Comparison of ENCODE assay signal across 18 cellular contexts in genomic region chr2:187956906-187957534, GRCh38.
DNase-seq lines count a peak whose midpoint lies in the region; ATAC-seq, FAIRE-seq and TF ChIP-seq lines count a peak whose summit lies in the region.
"Had no signal": no experiment of that assay in that cellular context is flagged by ENCODE, and none has a peak within 500 bp of the region (broad histone marks: within the 10 kb centered on the region; RNA-seq: fewer than 3 reads in every experiment).

No MANE protein-coding gene starts in this region.

- H3K9me3 Mint-ChIP-seq in nephron = peaks cover 7% of the 10 kb centered on the region
- peaks cover 4% of the 10 kb centered on the region for H3K9me3 Mint-ChIP-seq in activated CD4-positive, alpha-beta T cell treated with anti-CD3 and anti-CD28 coated beads, Interleukin-2, amount 10 ng/mL, durations not matched to agents 24 days and 14 days

- H3K36me3 ChIP-seq in ascending aorta (no peaks in the 10 kb centered on the region), left ventricle myocardium inferior (no peaks in the 10 kb centered on the region)

- CTCF ChIA-PET in A549 (lab: Yijun Ruan, JAX) = no interaction called here

- no peaks in the 10 kb centered on the region for H3K4me1 Mint-ChIP-seq in nephron
- H3K4me1 Mint-ChIP-seq in activated CD4-positive, alpha-beta T cell treated with anti-CD3 and anti-CD28 coated beads, Interleukin-2, amount 10 ng/mL, durations not matched to agents 24 days and 14 days = no peaks in the 10 kb centered on the region

- DNase-seq in A549 (ENCODE audit: low read depth in 1 of 2, low spot score in 1 of 2) (no peak), ascending aorta (ENCODE audit: low spot score in 2 of 2) (no peak), hepatic stellate cell (ENCODE audit: low spot score) (peak; percentile 8), NCI-H446 treated with DMSO at 0.1 percent for 48 hours (lab: John Stamatoyannopoulos, UW) (no peak), left ventricle myocardium inferior (no peak)
- DNase-seq in activated CD4-positive, alpha-beta T cell treated with anti-CD3 and anti-CD28 coated beads, Interleukin-2, amount 10 ng/mL, durations not matched to agents 24 days and 14 days = no peak
- DNase-seq: 8988T; COR-L47; DMS153; H9; NCI-H1436; NCI-H2029 treated with DMSO at 0.1 percent for 48 hours; NCI-H524 treated with DMSO at 0.1 percent for 48 hours; NK-92 treated with Interleukin-12 subunit alpha and Interleukin-12 subunit beta, amount 100 ng/mL, for 24 hours; OCI-M1 had no signal

- no peaks in the 10 kb centered on the region for H3K27me3 ChIP-seq in ascending aorta
- no peaks in the 10 kb centered on the region for H3K27me3 ChIP-seq in left ventricle myocardium inferior (ENCODE audit: low read depth)

- no peaks in the 10 kb centered on the region for H3K36me3 Mint-ChIP-seq in nephron (ENCODE audit: low read depth)
- no peaks in the 10 kb centered on the region for H3K36me3 Mint-ChIP-seq in activated CD4-positive, alpha-beta T cell treated with anti-CD3 and anti-CD28 coated beads, Interleukin-2, amount 10 ng/mL, durations not matched to agents 24 days and 14 days (ENCODE audit: low read depth)
- H3K36me3 Mint-ChIP-seq: CD14-positive monocyte had no signal

- no peak for TF ChIP-seq EP300 in A549 (IDR thresholded peaks at IDR 0.05)

- intact Hi-C loops in ascending aorta (cut with DNase I) (loop anchor here (5.0 kb wide), 1 partner anchor 335 kb away; the partner anchor contains the start of gene GULP1), left ventricle myocardium inferior (cut with micrococcal nuclease) (no loop called here)
- intact Hi-C loops in activated CD4-positive, alpha-beta T cell treated with anti-CD3 and anti-CD28 coated beads, Interleukin-2, amount 10 ng/mL, durations not matched to agents 24 days and 14 days (cut with micrococcal nuclease) = no loop called here

- H3K9me3 ChIP-seq in A549 (no peaks in the 10 kb centered on the region), ascending aorta (no peaks in the 10 kb centered on the region), left ventricle myocardium inferior (replicated peaks) (peaks cover 7% of the 10 kb centered on the region)

- TF ChIP-seq CTCF in A549 (IDR thresholded peaks at IDR 0.05) (no peak), ascending aorta (IDR thresholded peaks at IDR 0.05) (no peak), nephron (IDR thresholded peaks at IDR 0.05; ENCODE audit: unreplicated experiment in 3 of 3) (no peak), left ventricle myocardium inferior (IDR thresholded peaks at IDR 0.05; ENCODE audit: borderline replicate concordance) (no peak)

- H3K27ac ChIP-seq in A549 = no peak overlapping the region
- peak overlapping the region; percentile 77 to 78 for H3K27ac ChIP-seq in ascending aorta
- H3K27ac ChIP-seq in left ventricle myocardium inferior (replicated peaks) = no peak overlapping the region

- no peaks in the 10 kb centered on the region for H3K27me3 Mint-ChIP-seq in nephron (ENCODE audit: low read depth)
- no peaks in the 10 kb centered on the region for H3K27me3 Mint-ChIP-seq in activated CD4-positive, alpha-beta T cell treated with anti-CD3 and anti-CD28 coated beads, Interleukin-2, amount 10 ng/mL, durations not matched to agents 24 days and 14 days

- H3K4me3 ChIP-seq in A549 = no peak overlapping the region
- H3K4me3 ChIP-seq in ascending aorta = peak overlapping the region in 1 of 2 donors; percentile 39
- no peak overlapping the region for H3K4me3 ChIP-seq in left ventricle myocardium inferior

- WGBS in A549 (ENCODE audit: missing lambda C conversion rate) = 69% methylated on average over 2 of the region's 2 CpGs

- TF ChIP-seq POLR2A in A549 (IDR thresholded peaks at IDR 0.05; ENCODE audit: low read length) = no peak

- FAIRE-seq in A549 (lab: Jason Lieb, UNC) = no peak

- no peaks in the 10 kb centered on the region for H3K4me1 ChIP-seq in A549
- peaks cover 0 to 3% of the 10 kb centered on the region in 2 donors for H3K4me1 ChIP-seq in ascending aorta
- no peaks in the 10 kb centered on the region for H3K4me1 ChIP-seq in left ventricle myocardium inferior

- no peak for TF ChIP-seq RAD21 in A549 (conservative IDR thresholded peaks at IDR 0.05 in 1 of 2, IDR thresholded peaks at IDR 0.05 in 1 of 2)

- no peak overlapping the region for H3K4me2 ChIP-seq in A549

- no peak overlapping the region for H3K4me3 Mint-ChIP-seq in nephron
- no peak overlapping the region for H3K4me3 Mint-ChIP-seq in activated CD4-positive, alpha-beta T cell treated with anti-CD3 and anti-CD28 coated beads, Interleukin-2, amount 10 ng/mL, durations not matched to agents 24 days and 14 days
- H3K4me3 Mint-ChIP-seq: CD14-positive monocyte, H9 had no signal

- H3K27ac Mint-ChIP-seq in nephron = peak overlapping the region; percentile 9 to 68 (median 53)
- no peak overlapping the region for H3K27ac Mint-ChIP-seq in activated CD4-positive, alpha-beta T cell treated with anti-CD3 and anti-CD28 coated beads, Interleukin-2, amount 10 ng/mL, durations not matched to agents 24 days and 14 days
- H3K27ac Mint-ChIP-seq: CD14-positive monocyte, H9 had no signal

- ATAC-seq in A549 = no peak
- ATAC-seq in HG03520 (IDR thresholded peaks at IDR 0.05; ENCODE audit: unreplicated experiment) = no peak

- POLR2A ChIA-PET in A549 (lab: Yijun Ruan, JAX) = no interaction called here

TF ChIP-seq in A549, 52 proteins besides CTCF, POLR2A, EP300 and RAD21:
- TF ChIP-seq MAFK (IDR thresholded peaks at IDR 0.05; ENCODE audit: partially characterized antibody) (peak; percentile 80), NFE2L2 (conservative IDR thresholded peaks at IDR 0.05; ENCODE audit: low read length) (0 out of 2 replicates have a peak, but pooled peaks have one; percentile 17)
- TF ChIP-seq, protein P1, sequence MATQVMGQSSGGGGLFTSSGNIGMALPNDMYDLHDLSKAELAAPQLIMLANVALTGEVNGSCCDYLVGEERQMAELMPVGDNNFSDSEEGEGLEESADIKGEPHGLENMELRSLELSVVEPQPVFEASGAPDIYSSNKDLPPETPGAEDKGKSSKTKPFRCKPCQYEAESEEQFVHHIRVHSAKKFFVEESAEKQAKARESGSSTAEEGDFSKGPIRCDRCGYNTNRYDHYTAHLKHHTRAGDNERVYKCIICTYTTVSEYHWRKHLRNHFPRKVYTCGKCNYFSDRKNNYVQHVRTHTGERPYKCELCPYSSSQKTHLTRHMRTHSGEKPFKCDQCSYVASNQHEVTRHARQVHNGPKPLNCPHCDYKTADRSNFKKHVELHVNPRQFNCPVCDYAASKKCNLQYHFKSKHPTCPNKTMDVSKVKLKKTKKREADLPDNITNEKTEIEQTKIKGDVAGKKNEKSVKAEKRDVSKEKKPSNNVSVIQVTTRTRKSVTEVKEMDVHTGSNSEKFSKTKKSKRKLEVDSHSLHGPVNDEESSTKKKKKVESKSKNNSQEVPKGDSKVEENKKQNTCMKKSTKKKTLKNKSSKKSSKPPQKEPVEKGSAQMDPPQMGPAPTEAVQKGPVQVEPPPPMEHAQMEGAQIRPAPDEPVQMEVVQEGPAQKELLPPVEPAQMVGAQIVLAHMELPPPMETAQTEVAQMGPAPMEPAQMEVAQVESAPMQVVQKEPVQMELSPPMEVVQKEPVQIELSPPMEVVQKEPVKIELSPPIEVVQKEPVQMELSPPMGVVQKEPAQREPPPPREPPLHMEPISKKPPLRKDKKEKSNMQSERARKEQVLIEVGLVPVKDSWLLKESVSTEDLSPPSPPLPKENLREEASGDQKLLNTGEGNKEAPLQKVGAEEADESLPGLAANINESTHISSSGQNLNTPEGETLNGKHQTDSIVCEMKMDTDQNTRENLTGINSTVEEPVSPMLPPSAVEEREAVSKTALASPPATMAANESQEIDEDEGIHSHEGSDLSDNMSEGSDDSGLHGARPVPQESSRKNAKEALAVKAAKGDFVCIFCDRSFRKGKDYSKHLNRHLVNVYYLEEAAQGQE (IDR thresholded peaks at IDR 0.05) = no peak
TF ChIP-seq in A549: peak in this region for 2.

Comparison
In these comparisons a context has a peak if more than half of its experiments do, and no peak if none do; other contexts are left out.
1. H3K27ac ChIP-seq: peak in ascending aorta (2 of 2); none in A549 (0 of 2) and left ventricle myocardium inferior (single experiment).